ENCODE assay signal across 1 cellular context in genomic region chr19:48806818-48807589, GRCh38.
TF ChIP-seq lines count a peak whose summit lies in the region.

No MANE protein-coding gene starts in this region.

TF ChIP-seq in HepG2, 621 proteins besides CTCF, POLR2A, EP300 and RAD21 (continued from another document and continues in another):
- TF ChIP-seq, protein P1, sequence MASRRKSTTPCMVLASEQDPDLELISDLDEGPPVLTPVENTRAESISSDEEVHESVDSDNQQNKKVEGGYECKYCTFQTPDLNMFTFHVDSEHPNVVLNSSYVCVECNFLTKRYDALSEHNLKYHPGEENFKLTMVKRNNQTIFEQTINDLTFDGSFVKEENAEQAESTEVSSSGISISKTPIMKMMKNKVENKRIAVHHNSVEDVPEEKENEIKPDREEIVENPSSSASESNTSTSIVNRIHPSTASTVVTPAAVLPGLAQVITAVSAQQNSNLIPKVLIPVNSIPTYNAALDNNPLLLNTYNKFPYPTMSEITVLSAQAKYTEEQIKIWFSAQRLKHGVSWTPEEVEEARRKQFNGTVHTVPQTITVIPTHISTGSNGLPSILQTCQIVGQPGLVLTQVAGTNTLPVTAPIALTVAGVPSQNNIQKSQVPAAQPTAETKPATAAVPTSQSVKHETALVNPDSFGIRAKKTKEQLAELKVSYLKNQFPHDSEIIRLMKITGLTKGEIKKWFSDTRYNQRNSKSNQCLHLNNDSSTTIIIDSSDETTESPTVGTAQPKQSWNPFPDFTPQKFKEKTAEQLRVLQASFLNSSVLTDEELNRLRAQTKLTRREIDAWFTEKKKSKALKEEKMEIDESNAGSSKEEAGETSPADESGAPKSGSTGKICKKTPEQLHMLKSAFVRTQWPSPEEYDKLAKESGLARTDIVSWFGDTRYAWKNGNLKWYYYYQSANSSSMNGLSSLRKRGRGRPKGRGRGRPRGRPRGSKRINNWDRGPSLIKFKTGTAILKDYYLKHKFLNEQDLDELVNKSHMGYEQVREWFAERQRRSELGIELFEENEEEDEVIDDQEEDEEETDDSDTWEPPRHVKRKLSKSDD (CRISPR knock-in tag; IDR thresholded peaks at IDR 0.05; ENCODE audit: low read depth), result no peak; the same call in 1 of the 2 replicates
- TF ChIP-seq, protein P2, sequence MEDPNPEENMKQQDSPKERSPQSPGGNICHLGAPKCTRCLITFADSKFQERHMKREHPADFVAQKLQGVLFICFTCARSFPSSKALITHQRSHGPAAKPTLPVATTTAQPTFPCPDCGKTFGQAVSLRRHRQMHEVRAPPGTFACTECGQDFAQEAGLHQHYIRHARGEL (CRISPR knock-in tag; IDR thresholded peaks at IDR 0.05), result no peak
- peak; percentile 42; the same call in 1 of the 2 replicates for TF ChIP-seq HDAC1 (CRISPR knock-in tag; IDR thresholded peaks at IDR 0.05)
- TF ChIP-seq, protein P3, sequence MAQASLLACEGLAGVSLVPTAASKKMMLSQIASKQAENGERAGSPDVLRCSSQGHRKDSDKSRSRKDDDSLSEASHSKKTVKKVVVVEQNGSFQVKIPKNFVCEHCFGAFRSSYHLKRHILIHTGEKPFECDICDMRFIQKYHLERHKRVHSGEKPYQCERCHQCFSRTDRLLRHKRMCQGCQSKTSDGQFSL (CRISPR knock-in tag; IDR thresholded peaks at IDR 0.05), result 0 out of 2 replicates have a peak, but pooled peaks have one; percentile 15
- TF ChIP-seq NFKB2 (CRISPR knock-in tag; IDR thresholded peaks at IDR 0.05; ENCODE audit: borderline replicate concordance), result 0 out of 2 replicates have a peak, but pooled peaks have one; percentile 18
- TF ChIP-seq ZNF597 (CRISPR knock-in tag; IDR thresholded peaks at IDR 0.05), result no peak
- TF ChIP-seq KDM4B (CRISPR knock-in tag; IDR thresholded peaks at IDR 0.05), result peak; percentile 60; the same call in 1 of the 2 replicates
- no peak for TF ChIP-seq NFIB (CRISPR knock-in tag; IDR thresholded peaks at IDR 0.05; ENCODE audit: borderline replicate concordance)
- no peak for TF ChIP-seq RNF2 (conservative IDR thresholded peaks at IDR 0.05; ENCODE audit: low read depth)
- TF ChIP-seq ZZZ3 (CRISPR knock-in tag; IDR thresholded peaks at IDR 0.05; ENCODE audit: borderline replicate concordance), result 0 out of 2 replicates have a peak, but pooled peaks have one; percentile 25
- no peak for TF ChIP-seq HNF1A (IDR thresholded peaks at IDR 0.05; ENCODE audit: low read depth)
- TF ChIP-seq HNF1A (CRISPR knock-in tag; IDR thresholded peaks at IDR 0.05; ENCODE audit: borderline replicate concordance), result peak; percentile 48; the same call in 1 of the 2 replicates
- no peak for TF ChIP-seq RCOR2 (CRISPR knock-in tag; IDR thresholded peaks at IDR 0.05)
- 0 out of 2 replicates have a peak, but pooled peaks have one; percentile 25 for TF ChIP-seq HDAC2 (CRISPR knock-in tag; IDR thresholded peaks at IDR 0.05)
- TF ChIP-seq SP5 (CRISPR knock-in tag; IDR thresholded peaks at IDR 0.05; ENCODE audit: borderline replicate concordance, low read depth), result peak; percentile 67
- peak; percentile 92 for TF ChIP-seq ZFY (CRISPR knock-in tag; IDR thresholded peaks at IDR 0.05)
- no peak for TF ChIP-seq ZNF12 (CRISPR knock-in tag; IDR thresholded peaks at IDR 0.05)
- TF ChIP-seq SNAPC2 (CRISPR knock-in tag; IDR thresholded peaks at IDR 0.05), result no peak
- no peak for TF ChIP-seq EHMT2 (IDR thresholded peaks at IDR 0.05; ENCODE audit: borderline replicate concordance, low read depth, low read length)
- no peak for TF ChIP-seq EED (CRISPR knock-in tag; IDR thresholded peaks at IDR 0.05)
- TF ChIP-seq KDM2A (CRISPR knock-in tag; IDR thresholded peaks at IDR 0.05; ENCODE audit: borderline replicate concordance, low read depth), result peak; percentile 42; the same call in 1 of the 2 replicates
- no peak for TF ChIP-seq SMC3 (IDR thresholded peaks at IDR 0.05; ENCODE audit: low read length)
- TF ChIP-seq ZNF713 (CRISPR knock-in tag; IDR thresholded peaks at IDR 0.05), result no peak
- no peak for TF ChIP-seq ZNF343 (CRISPR knock-in tag; IDR thresholded peaks at IDR 0.05)
- TF ChIP-seq TRIM22 (IDR thresholded peaks at IDR 0.05), result no peak
- TF ChIP-seq NONO (IDR thresholded peaks at IDR 0.05), result no peak
- TF ChIP-seq NONO (CRISPR knock-in tag; conservative IDR thresholded peaks at IDR 0.05), result 0 out of 2 replicates have a peak, but pooled peaks have one; percentile 55
- TF ChIP-seq, protein P4, sequence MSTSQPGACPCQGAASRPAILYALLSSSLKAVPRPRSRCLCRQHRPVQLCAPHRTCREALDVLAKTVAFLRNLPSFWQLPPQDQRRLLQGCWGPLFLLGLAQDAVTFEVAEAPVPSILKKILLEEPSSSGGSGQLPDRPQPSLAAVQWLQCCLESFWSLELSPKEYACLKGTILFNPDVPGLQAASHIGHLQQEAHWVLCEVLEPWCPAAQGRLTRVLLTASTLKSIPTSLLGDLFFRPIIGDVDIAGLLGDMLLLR (CRISPR knock-in tag; IDR thresholded peaks at IDR 0.05), result no peak
- TF ChIP-seq DPF2 (CRISPR knock-in tag; IDR thresholded peaks at IDR 0.05; ENCODE audit: borderline replicate concordance, low read depth), result no peak
- no peak for TF ChIP-seq CC2D1A (CRISPR knock-in tag; IDR thresholded peaks at IDR 0.05)
- TF ChIP-seq ZSCAN29 (CRISPR knock-in tag; conservative IDR thresholded peaks at IDR 0.05), result 0 out of 2 replicates have a peak, but pooled peaks have one; percentile 33
- TF ChIP-seq HIVEP1 (CRISPR knock-in tag; IDR thresholded peaks at IDR 0.05), result no peak
- no peak for TF ChIP-seq PTBP1 (IDR thresholded peaks at IDR 0.05; ENCODE audit: low read depth, low read length, poor library complexity, severe bottlenecking)
- TF ChIP-seq ZNF619 (CRISPR knock-in tag; IDR thresholded peaks at IDR 0.05), result no peak
- TF ChIP-seq NR2F1 (CRISPR knock-in tag; IDR thresholded peaks at IDR 0.05), result no peak
- no peak for TF ChIP-seq ZNF512 (CRISPR knock-in tag; IDR thresholded peaks at IDR 0.05)
- TF ChIP-seq SNAI1 (CRISPR knock-in tag; IDR thresholded peaks at IDR 0.05; ENCODE audit: borderline replicate concordance), result no peak; the same call in 1 of the 2 replicates
- no peak for TF ChIP-seq HOXA9 (CRISPR knock-in tag; IDR thresholded peaks at IDR 0.05; ENCODE audit: borderline replicate concordance)
- TF ChIP-seq ERF (CRISPR knock-in tag; IDR thresholded peaks at IDR 0.05), result peak; percentile 62
- TF ChIP-seq YY1 (IDR thresholded peaks at IDR 0.05; ENCODE audit: insufficient read depth, insufficient replicate concordance, low read depth, low read length), result peak; percentile 39
- TF ChIP-seq ZNF318 (CRISPR knock-in tag; IDR thresholded peaks at IDR 0.05), result no peak
- 0 out of 2 replicates have a peak, but pooled peaks have one; percentile 1 for TF ChIP-seq TCF7 (IDR thresholded peaks at IDR 0.05; ENCODE audit: low read depth)
- no peak for TF ChIP-seq NFIC (IDR thresholded peaks at IDR 0.05; ENCODE audit: low read length)
- TF ChIP-seq ZNF883 (CRISPR knock-in tag; IDR thresholded peaks at IDR 0.05; ENCODE audit: not compliant biosample characterization), result peak; percentile 66
